In genomic region chr9:134024828-134025605, GRCh38 we compare ENCODE assay signal across 8 cellular contexts. TPM values are rescaled to one million over a fixed set of nuclear protein-coding genes. Genes with fewer than 3 reads are reported as not detected.
DNase-seq lines count a peak whose midpoint lies in the region; ATAC-seq and TF ChIP-seq lines count a peak whose summit lies in the region.

Gene BRD3OS (plus strand): TSS chr9:134025481. CDS start chr9:134026748, 1,267 bp downstream.

- H3K9me3 ChIP-seq in Peyer's patch (no peaks in the 10 kb centered on the region), muscle layer of colon (ENCODE audit: low read length) (no peaks in the 10 kb centered on the region)

- peaks cover 0 to 11% (median 8%) of the 10 kb centered on the region in 4 donors for H3K4me1 ChIP-seq in Peyer's patch
- peaks cover 8% of the 10 kb centered on the region for H3K4me1 ChIP-seq in muscle layer of colon (ENCODE audit: insufficient read depth, low read length)

- peaks cover 5% of the 10 kb centered on the region for H3K36me3 Mint-ChIP-seq in activated T-cell treated with anti-CD3 and anti-CD28 coated beads, Interleukin-2, amount 50 U/mL, for 4 hours (ENCODE audit: insufficient read depth)

- H3K27me3 Mint-ChIP-seq in activated T-cell treated with anti-CD3 and anti-CD28 coated beads, Interleukin-2, amount 50 U/mL, for 4 hours (ENCODE audit: low read depth): no peaks in the 10 kb centered on the region

- H3K27me3 ChIP-seq in Peyer's patch: no peaks in the 10 kb centered on the region
- no peaks in the 10 kb centered on the region for H3K27me3 ChIP-seq in muscle layer of colon (ENCODE audit: control insufficient read depth in 1 of 2, insufficient read depth in 2 of 2, low read length in 2 of 2)

- peaks cover 0 to 6% (median 0%) of the 10 kb centered on the region in 3 donors for H3K36me3 ChIP-seq in Peyer's patch
- peaks cover 16% of the 10 kb centered on the region for H3K36me3 ChIP-seq in muscle layer of colon (ENCODE audit: insufficient read depth, low read length)

- H3K27ac ChIP-seq in Peyer's patch: peak within 1 kb of the TSS; percentile 37 to 89 (median 64)
- H3K27ac ChIP-seq in muscle layer of colon (ENCODE audit: low read depth, low read length): peak within 1 kb of the TSS; percentile 53

- no peak for TF ChIP-seq CTCF in Peyer's patch (IDR thresholded peaks at IDR 0.05)

- peaks cover 10% of the 10 kb centered on the region for H3K4me1 Mint-ChIP-seq in activated T-cell treated with anti-CD3 and anti-CD28 coated beads, Interleukin-2, amount 50 U/mL, for 4 hours (ENCODE audit: low read depth)

- peak; percentile 77 for ATAC-seq in GM21717 (IDR thresholded peaks at IDR 0.05; ENCODE audit: unreplicated experiment)
- ATAC-seq in activated T-cell treated with anti-CD3 and anti-CD28 coated beads, Interleukin-2, amount 50 U/mL, for 4 hours: peak; percentile 93 to 96
- ATAC-seq in esophagus mucosa: peak; percentile 98

- TF ChIP-seq POLR2A in Peyer's patch (IDR thresholded peaks at IDR 0.05): no peak

- DNase-seq in DMS 273 (lab: John Stamatoyannopoulos, UW; ENCODE audit: unreplicated experiment): peak; percentile 98
- DNase-seq in KG1 (lab: John Stamatoyannopoulos, UW): peak; percentile 81
- peak; percentile 94 to 98 (median 98) for DNase-seq in Peyer's patch
- DNase-seq in activated T-cell treated with anti-CD3 and anti-CD28 coated beads, Interleukin-2, amount 50 U/mL, for 4 hours: peak; percentile 87
- DNase-seq in stimulated activated CD8-positive, alpha-beta memory T cell treated with anti-CD3 and anti-CD28 coated beads, Interleukin-7, amount 100 ng/mL, for 1 hour (ENCODE audit: low read depth in 2 of 2): peak; percentile 72 to 75

- H3K9ac ChIP-seq in muscle layer of colon (ENCODE audit: low read length): peak within 1 kb of the TSS; percentile 9

- H3K4me3 ChIP-seq in Peyer's patch (peak within 1 kb of the TSS; percentile 63 to 98 (median 94)), muscle layer of colon (ENCODE audit: low read depth in 1 of 2, low read length in 2 of 2) (peak within 1 kb of the TSS; percentile 64 to 70)

- no peaks in the 10 kb centered on the region for H3K9me3 Mint-ChIP-seq in activated T-cell treated with anti-CD3 and anti-CD28 coated beads, Interleukin-2, amount 50 U/mL, for 4 hours

- peak within 1 kb of the TSS; percentile 79 for H3K4me3 Mint-ChIP-seq in activated T-cell treated with anti-CD3 and anti-CD28 coated beads, Interleukin-2, amount 50 U/mL, for 4 hours

RNA-seq across cellular contexts. Expression of gene BRD3OS, which starts in this region (rescaled TPM):
- 10 to 100 TPM in 1 of 4 donors, 1 to 10 TPM in 3; 1.4 to 11.6 (median 2.3) TPM for total RNA-seq in Peyer's patch
- total RNA-seq in activated T-cell treated with anti-CD3 and anti-CD28 coated beads, Interleukin-2, amount 50 U/mL, for 4 hours: 10 to 100 TPM; 11.9 to 15.5 (median 13.9) TPM
- total RNA-seq in esophagus mucosa: 5.3 TPM

Comparison
In these comparisons a context has a peak if more than half of its experiments do, and no peak if none do; other contexts are left out.
1. Peak in every context shown above with its lines: DNase-seq, ATAC-seq, H3K4me3 ChIP-seq and H3K27ac ChIP-seq.